Comparison of ENCODE assay signal across 8 cellular contexts in genomic region chr17:8745586-8746500, GRCh38. TPM values are rescaled to one million over a fixed set of nuclear protein-coding genes. Genes with fewer than 3 reads are reported as not detected.
DNase-seq lines count a peak whose midpoint lies in the region; ATAC-seq and TF ChIP-seq lines count a peak whose summit lies in the region.

No MANE protein-coding gene starts in this region.

- H3K9ac ChIP-seq in OCI-LY1 (ENCODE audit: low read length) (peak overlapping the region; percentile 55; the same call in 1 of the 2 replicates), fibroblast of lung (ENCODE audit: insufficient read depth, low read length) (peak overlapping the region; percentile 46)

- H3K4me3 ChIP-seq in OCI-LY1 (ENCODE audit: low read depth, low read length, poor library complexity, severe bottlenecking): peak overlapping the region; percentile 68
- H3K4me3 ChIP-seq in fibroblast of lung (replicated peaks in 1 of 4; ENCODE audit: control extremely low read depth in 1 of 4, insufficient read depth in 1 of 4, low read depth in 3 of 4, low read length in 4 of 4): peak overlapping the region; percentile 56 to 63 (median 61)

- peak overlapping the region; percentile 92 for H3K4me3 Mint-ChIP-seq in natural killer cell
- peak overlapping the region; percentile 89 to 93 for H3K4me3 Mint-ChIP-seq in stimulated activated naive B cell treated with anti-CD40 and anti-IgM and Interleukin-4, amounts not matched to agents 10 μg/mL and 1 μg/mL and 100 μg/mL, for 72 hours

- no peaks in the 10 kb centered on the region for H3K79me2 ChIP-seq in OCI-LY1 (ENCODE audit: insufficient read depth, low read length)
- no peaks in the 10 kb centered on the region for H3K79me2 ChIP-seq in fibroblast of lung (ENCODE audit: control insufficient read depth, insufficient read depth, low read length)

- DNase-seq in ELR (ENCODE audit: low read depth): peak; percentile 51
- peak; percentile 85 to 88 for DNase-seq in activated T-cell treated with anti-CD3 and anti-CD28 coated beads, Interleukin-2, amount 50 U/mL, for 48 hours
- peak; percentile 38 to 45 for DNase-seq in fibroblast of lung (ENCODE audit: low read depth in 2 of 2)
- DNase-seq in natural killer cell: peak; percentile 77
- peak; percentile 59 for DNase-seq in stimulated activated naive B cell treated with anti-CD40 and anti-IgM and Interleukin-4, amounts not matched to agents 10 μg/mL and 1 μg/mL and 100 μg/mL, for 72 hours
- DNase-seq in DMS153 (lab: John Stamatoyannopoulos, UW): no peak

- peaks cover 7 to 20% of the 10 kb centered on the region in 2 donors for H3K4me1 Mint-ChIP-seq in natural killer cell
- H3K4me1 Mint-ChIP-seq in stimulated activated naive B cell treated with anti-CD40 and anti-IgM and Interleukin-4, amounts not matched to agents 10 μg/mL and 1 μg/mL and 100 μg/mL, for 72 hours: peaks cover 12 to 29% of the 10 kb centered on the region in 2 donors

- H3K36me3 ChIP-seq in OCI-LY1 (ENCODE audit: insufficient read depth, low read length) (no peaks in the 10 kb centered on the region), fibroblast of lung (ENCODE audit: control insufficient read depth, insufficient read depth, low read length) (no peaks in the 10 kb centered on the region)

- H3K36me3 Mint-ChIP-seq in natural killer cell: no peaks in the 10 kb centered on the region
- H3K36me3 Mint-ChIP-seq in stimulated activated naive B cell treated with anti-CD40 and anti-IgM and Interleukin-4, amounts not matched to agents 10 μg/mL and 1 μg/mL and 100 μg/mL, for 72 hours: no peaks in the 10 kb centered on the region

- no peaks in the 10 kb centered on the region for H3K27me3 Mint-ChIP-seq in natural killer cell (ENCODE audit: low read depth in 2 of 2)
- peaks cover 3 to 19% of the 10 kb centered on the region in 2 donors for H3K27me3 Mint-ChIP-seq in stimulated activated naive B cell treated with anti-CD40 and anti-IgM and Interleukin-4, amounts not matched to agents 10 μg/mL and 1 μg/mL and 100 μg/mL, for 72 hours

- peak; percentile 83 for TF ChIP-seq CTCF in OCI-LY1 (IDR thresholded peaks at IDR 0.05; ENCODE audit: low read length)
- peak; percentile 37 to 61 for TF ChIP-seq CTCF in fibroblast of lung (conservative IDR thresholded peaks at IDR 0.05 in 1 of 2, IDR thresholded peaks at IDR 0.05 in 1 of 2; ENCODE audit: low read depth in 1 of 2, low read length in 2 of 2)
- TF ChIP-seq CTCF in natural killer cell (IDR thresholded peaks at IDR 0.05): peak; percentile 97

- ATAC-seq in HG02759 (IDR thresholded peaks at IDR 0.05; ENCODE audit: unreplicated experiment) (peak; percentile 83), natural killer cell (peak; percentile 76 to 81 (median 81))
- ATAC-seq in stimulated activated naive B cell treated with anti-CD40 and anti-IgM and Interleukin-4, amounts not matched to agents 10 μg/mL and 1 μg/mL and 100 μg/mL, for 72 hours (replicated peaks): peak; percentile 81 to 83

- H3K9me2 ChIP-seq in OCI-LY1 (ENCODE audit: low read depth, low read length): no peaks in the 10 kb centered on the region

- no peaks in the 10 kb centered on the region for H3F3A ChIP-seq in OCI-LY1 (ENCODE audit: insufficient read depth, low read length)

- intact Hi-C loops in natural killer cell (cut with micrococcal nuclease): loop anchor here (2.0 to 10.0 kb wide), 3 partner anchors 161 to 361 kb away; partner anchors contain the start of gene RPL26

- H3K9me3 Mint-ChIP-seq in natural killer cell: no peaks in the 10 kb centered on the region
- peaks cover 3 to 4% of the 10 kb centered on the region in 2 donors for H3K9me3 Mint-ChIP-seq in stimulated activated naive B cell treated with anti-CD40 and anti-IgM and Interleukin-4, amounts not matched to agents 10 μg/mL and 1 μg/mL and 100 μg/mL, for 72 hours

- H2AFZ ChIP-seq in OCI-LY1 (ENCODE audit: low read length): no peak overlapping the region
- peak overlapping the region; percentile 91 for H2AFZ ChIP-seq in fibroblast of lung (ENCODE audit: low read length)

- no peaks in the 10 kb centered on the region for H3K27me3 ChIP-seq in OCI-LY1 (ENCODE audit: insufficient read depth, low read length)
- H3K27me3 ChIP-seq in fibroblast of lung (ENCODE audit: control insufficient read depth, insufficient read depth, low read length): peaks cover 3% of the 10 kb centered on the region

- peak overlapping the region; percentile 82 to 91 for H3K27ac Mint-ChIP-seq in natural killer cell
- H3K27ac Mint-ChIP-seq in stimulated activated naive B cell treated with anti-CD40 and anti-IgM and Interleukin-4, amounts not matched to agents 10 μg/mL and 1 μg/mL and 100 μg/mL, for 72 hours: peak overlapping the region; percentile 96

- H3K4me2 ChIP-seq in OCI-LY1 (ENCODE audit: low read length): peak overlapping the region; percentile 80
- peak overlapping the region; percentile 95 for H3K4me2 ChIP-seq in fibroblast of lung (ENCODE audit: extremely low read depth, insufficient read depth, low read length)

- H3K4me1 ChIP-seq in OCI-LY1 (ENCODE audit: insufficient read depth, low read length, severe bottlenecking) (peaks cover 11% of the 10 kb centered on the region), fibroblast of lung (ENCODE audit: control insufficient read depth, extremely low read depth, insufficient read depth, low read length) (peaks cover 4% of the 10 kb centered on the region)

- no peaks in the 10 kb centered on the region for H4K20me1 ChIP-seq in OCI-LY1 (ENCODE audit: insufficient read depth, low read length)
- no peaks in the 10 kb centered on the region for H4K20me1 ChIP-seq in fibroblast of lung (ENCODE audit: control insufficient read depth, extremely low read depth, insufficient read depth, low read length)

- H3K9me3 ChIP-seq in OCI-LY1 (ENCODE audit: low read length): no peaks in the 10 kb centered on the region
- no peaks in the 10 kb centered on the region for H3K9me3 ChIP-seq in fibroblast of lung (ENCODE audit: control insufficient read depth, insufficient read depth, low read depth, low read length)

- no peak overlapping the region for H3K27ac ChIP-seq in OCI-LY1 (ENCODE audit: low read depth, low read length, poor library complexity, severe bottlenecking)
- no peak overlapping the region for H3K27ac ChIP-seq in fibroblast of lung (ENCODE audit: insufficient read depth, low read length)

RNA-seq across cellular contexts. Expression of gene CCDC42, which starts 1.2 kb away (rescaled TPM):
- total RNA-seq in fibroblast of lung (not detected in 2 replicates), natural killer cell (under 1 TPM in 2 of 3 donors, not detected in 1; 0.27 to 0.75 TPM)
- not detected in 2 replicates for polyA plus RNA-seq in fibroblast of lung
- not detected in 2 replicates for polyA plus RNA-seq in fibroblast of lung (2012)
- polyA minus RNA-seq in fibroblast of lung (ENCODE audit: low replicate concordance): not detected in 2 replicates

RNA-seq across cellular contexts. Expression of gene SPDYE4, which starts 12.5 kb away (rescaled TPM):
- total RNA-seq in fibroblast of lung: not detected in 2 replicates
- polyA plus RNA-seq in fibroblast of lung: not detected in 2 replicates
- not detected in 2 replicates for polyA plus RNA-seq in fibroblast of lung (2012)
- not detected in 2 replicates for polyA minus RNA-seq in fibroblast of lung (ENCODE audit: low replicate concordance)
- not detected for total RNA-seq in natural killer cell

RNA-seq across cellular contexts. Expression of gene MFSD6L, which starts 53.3 kb away (rescaled TPM):
- total RNA-seq in fibroblast of lung (not detected in 2 replicates), natural killer cell (under 1 TPM in 2 of 3 donors, not detected in 1; 0.12 to 0.90 TPM)
- polyA plus RNA-seq in fibroblast of lung: not detected in 2 replicates
- polyA plus RNA-seq in fibroblast of lung (2012): not detected in 2 replicates
- not detected in 2 replicates for polyA minus RNA-seq in fibroblast of lung (ENCODE audit: low replicate concordance)
